Comparison of ENCODE assay signal across 13 cellular contexts in the genomic region with DNA sequence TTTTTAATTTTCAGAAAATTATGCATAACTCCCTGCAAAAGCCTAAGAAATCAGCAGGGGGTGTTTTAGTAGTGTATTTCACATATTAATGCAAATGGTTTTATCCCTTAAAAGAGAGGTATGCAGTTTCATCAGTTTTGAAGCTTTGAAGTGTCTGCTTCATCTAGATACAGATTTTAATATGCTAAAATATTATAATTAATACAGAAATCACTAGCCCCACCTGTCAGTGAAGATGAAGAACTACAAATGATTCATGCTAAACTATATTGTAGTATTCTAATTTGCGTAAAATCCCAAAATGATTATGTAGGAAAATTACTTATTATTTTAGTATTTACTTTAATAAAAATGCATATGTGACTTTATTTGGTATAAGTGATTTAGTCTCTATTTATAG. TPM values are rescaled to one million over a fixed set of nuclear protein-coding genes. Genes with fewer than 3 reads are reported as not detected.
A peak's percentile ranks its signal among the peaks of the same experiment; 100 is the strongest.
DNase-seq lines count a peak whose midpoint lies in the region; ATAC-seq and TF ChIP-seq lines count a peak whose summit lies in the region.
"Had no signal": no experiment of that assay in that cellular context is flagged by ENCODE, and none has a peak within 500 bp of the region (broad histone marks: within the 10 kb centered on the region; RNA-seq: fewer than 3 reads in every experiment).

No MANE protein-coding gene starts in this region.

- peak; percentile 16 for DNase-seq in CD1c-positive myeloid dendritic cell (ENCODE audit: extremely low spot score)
- peak; percentile 10 for DNase-seq in IMR-90
- DNase-seq in astrocyte of the spinal cord (ENCODE audit: low read depth, low spot score): peak; percentile 9
- no peak for DNase-seq in mucosa of descending colon
- no peak for DNase-seq in activated effector memory CD4-positive, alpha-beta T cell treated with anti-CD3 and anti-CD28 coated beads, Interleukin-2, amount 50 U/mL, for 16 hours
- DNase-seq in NCI-H2227 treated with DMSO at 0.1 percent for 48 hours (lab: John Stamatoyannopoulos, UW): no peak
- no peak for DNase-seq in islet precursor cell
- DNase-seq: activated T-cell treated with anti-CD3 and anti-CD28 coated beads, Interleukin-2, amount 50 U/mL, for 1 hour; SHP77; sigmoid colon had no signal

- H3K4me1 ChIP-seq in IMR-90 (ENCODE audit: control insufficient read depth, insufficient read depth, low read length) (no peaks in the 10 kb centered on the region), mucosa of descending colon (ENCODE audit: low read depth) (peaks cover 9% of the 10 kb centered on the region)

- TF ChIP-seq RAD21 in IMR-90 (IDR thresholded peaks at IDR 0.05; ENCODE audit: low read length): peak; percentile 16; the same call in 1 of the 2 replicates

- H3K27me3 ChIP-seq in IMR-90 (ENCODE audit: control insufficient read depth, insufficient read depth, low read length): no peaks in the 10 kb centered on the region
- H3K27me3 ChIP-seq: sigmoid colon had no signal

- no peak overlapping the region for H2AK5ac ChIP-seq in IMR-90 (ENCODE audit: low read depth, low read length)

- no peak for TF ChIP-seq POLR2A in IMR-90 (IDR thresholded peaks at IDR 0.05; ENCODE audit: low read depth, low read length)

- H3K4ac ChIP-seq in IMR-90 (ENCODE audit: low read depth, low read length): no peak overlapping the region

- no peak overlapping the region for H3K4me2 ChIP-seq in IMR-90 (ENCODE audit: low read depth, low read length)

- BruUV-seq in IMR-90 (replicated peaks; lab: Mats Ljungman, UMichigan): no TSS peak

- H3K9me1 ChIP-seq in IMR-90 (ENCODE audit: insufficient read depth, low read length): no peaks in the 10 kb centered on the region

- in situ Hi-C loops in IMR-90 (cut with MboI; ENCODE audit: low sequenced_read_pairs): no loop called here
- in situ Hi-C loops in astrocyte of the spinal cord (cut with HindIII; ENCODE audit: low sequenced_read_pairs): no loop called here

- H3K36me3 ChIP-seq in IMR-90 (ENCODE audit: control insufficient read depth, insufficient read depth, low read length): no peaks in the 10 kb centered on the region
- H3K36me3 ChIP-seq in mucosa of descending colon (ENCODE audit: low read depth): no peaks in the 10 kb centered on the region
- H3K36me3 ChIP-seq: sigmoid colon had no signal

- H4K8ac ChIP-seq in IMR-90 (ENCODE audit: low read depth in 2 of 2, low read length in 2 of 2): no peak overlapping the region

- H2AFZ ChIP-seq in IMR-90 (replicated peaks; ENCODE audit: low read length, poor library complexity): no peak overlapping the region

- H3K9ac ChIP-seq in IMR-90 (ENCODE audit: low read depth, low read length): no peak overlapping the region

- POLR2A ChIA-PET in IMR-90 (lab: Charles Lee; ENCODE audit: unreplicated experiment): no interaction called here

- H2BK5ac ChIP-seq in IMR-90 (ENCODE audit: low read depth, low read length, poor library complexity, severe bottlenecking): no peak overlapping the region

- H2AK9ac ChIP-seq in IMR-90 (replicated peaks; ENCODE audit: low read depth, low read length, poor library complexity): no peak overlapping the region

- no peak overlapping the region for H4K91ac ChIP-seq in IMR-90 (ENCODE audit: insufficient read depth, low read depth, low read length)

- no peak overlapping the region for H3K14ac ChIP-seq in IMR-90 (replicated peaks; ENCODE audit: low read depth, low read length)

- H3K18ac ChIP-seq in IMR-90 (ENCODE audit: low read depth, low read length): no peak overlapping the region

- CTCF ChIA-PET in IMR-90 (lab: Yijun Ruan, JAX): interaction anchor here (1.0 kb wide), 1 partner anchor 178 kb away, joined by 3 read pairs; no protein-coding TSS in a partner anchor

- no peak overlapping the region for H2BK120ac ChIP-seq in IMR-90 (ENCODE audit: low read depth, low read length)

- no peak overlapping the region for H3K4me3 ChIP-seq in IMR-90 (ENCODE audit: insufficient read depth, low read depth, low read length)
- H3K4me3 ChIP-seq in astrocyte of the spinal cord (ENCODE audit: low read depth, low read length): no peak overlapping the region
- H3K4me3 ChIP-seq in mucosa of descending colon: no peak overlapping the region
- H3K4me3 ChIP-seq: sigmoid colon had no signal

- no peak overlapping the region for H2BK15ac ChIP-seq in IMR-90 (ENCODE audit: low read depth, low read length)

- intact Hi-C loops in IMR-90 (cut with micrococcal nuclease) (loop anchor here (5.0 kb wide), 1 partner anchor 640 kb away; no protein-coding TSS in a partner anchor), mucosa of descending colon (cut with DNase I, micrococcal nuclease) (no loop called here)

- no CpG with 5 or more reads among the region's 1 CpG for WGBS in IMR-90 (ENCODE audit: extremely low coverage in 2 of 2, insufficient read length in 1 of 2), 2 experiments

- no peak overlapping the region for H2BK20ac ChIP-seq in IMR-90 (ENCODE audit: low read depth, low read length)

- no peak overlapping the region for H4K5ac ChIP-seq in IMR-90 (ENCODE audit: low read depth, low read length)

- H4K20me1 ChIP-seq in IMR-90 (ENCODE audit: insufficient read depth, low read length): no peaks in the 10 kb centered on the region

- TF ChIP-seq CTCF in IMR-90 (conservative IDR thresholded peaks at IDR 0.05; ENCODE audit: low read depth, low read length) (peak; percentile 43), astrocyte of the spinal cord (IDR thresholded peaks at IDR 0.05; ENCODE audit: low read depth, low read length) (peak; percentile 23), mucosa of descending colon (IDR thresholded peaks at IDR 0.05) (peak; percentile 7)

- no peak overlapping the region for H3K23ac ChIP-seq in IMR-90 (ENCODE audit: low read depth, low read length)

- dilution Hi-C loops in IMR-90 (cut with HindIII; ENCODE audit: low sequenced_read_pairs, unreplicated experiment): no loop called here

- ATAC-seq in IMR-90 (ENCODE audit: low read depth) (no peak), mucosa of descending colon (no peak)
- ATAC-seq: WTC11 had no signal

- no peak overlapping the region for H3K27ac ChIP-seq in IMR-90 (ENCODE audit: insufficient read depth, low read length)
- H3K27ac ChIP-seq: sigmoid colon had no signal

- peaks cover 8 to 10% of the 10 kb centered on the region in 2 experiments; a peak in 3 of 4 replicates for H3K79me1 ChIP-seq in IMR-90 (ENCODE audit: low read depth in 1 of 2, low read length in 2 of 2)

- H3K9me3 ChIP-seq in IMR-90 (ENCODE audit: control insufficient read depth, insufficient read depth, low read length): no peaks in the 10 kb centered on the region
- no peaks in the 10 kb centered on the region for H3K9me3 ChIP-seq in mucosa of descending colon
- H3K9me3 ChIP-seq: sigmoid colon had no signal

- H3K56ac ChIP-seq in IMR-90 (ENCODE audit: extremely low read depth, insufficient read depth, low read length): no peak overlapping the region

TF ChIP-seq in IMR-90, 13 proteins besides CTCF, POLR2A, EP300 and RAD21:
- TF ChIP-seq MAZ (IDR thresholded peaks at IDR 0.05; ENCODE audit: borderline replicate concordance, low read depth, low read length) (no peak), NFE2L2 (IDR thresholded peaks at IDR 0.05; ENCODE audit: low read depth, low read length) (no peak), SMC3 (IDR thresholded peaks at IDR 0.05; ENCODE audit: low read depth, low read length) (peak; percentile 37; the same call in 1 of the 2 replicates), CEBPB (IDR thresholded peaks at IDR 0.05; ENCODE audit: low read depth, low read length) (no peak), MXI1 (IDR thresholded peaks at IDR 0.05; ENCODE audit: borderline replicate concordance, low read depth, low read length) (no peak)

RNA-seq across cellular contexts. Expression of gene TFB1M, which starts 2.9 kb away (rescaled TPM):
- total RNA-seq in IMR-90 (2012; rRNA removed) (22.4 and 28.1 TPM in 2 replicates), mucosa of descending colon (10 to 100 TPM; 23.7 to 28.3 (median 26.5) TPM)
- 17.5 and 18.1 TPM in 2 replicates for polyA plus RNA-seq in IMR-90 (2012; rRNA removed)
- 6.0 and 9.4 TPM in 2 replicates for polyA plus RNA-seq in IMR-90 (2012; cell fraction: cytosol; rRNA removed)
- polyA plus RNA-seq in IMR-90 (2012; cell fraction: nucleus; rRNA removed; ENCODE audit: low replicate concordance): 5.7 and 34.9 TPM in 2 replicates

RNA-seq across cellular contexts. Expression of gene CLDN20, which starts 53.4 kb away (rescaled TPM):
- total RNA-seq in IMR-90 (2012; rRNA removed) (not detected in 2 replicates), mucosa of descending colon (not detected)
- not detected in 2 replicates for polyA plus RNA-seq in IMR-90 (2012; rRNA removed)
- 0.03 TPM in 1 of 2 replicates, not detected in the other for polyA plus RNA-seq in IMR-90 (2012; cell fraction: cytosol; rRNA removed)
- 0.10 TPM in 1 of 2 replicates, not detected in the other for polyA plus RNA-seq in IMR-90 (2012; cell fraction: nucleus; rRNA removed; ENCODE audit: low replicate concordance)
- total RNA-seq: endothelial cell of umbilical vein, sigmoid colon, temporal lobe, WTC11 had no signal
- polyA plus RNA-seq: endothelial cell of umbilical vein, sigmoid colon had no signal

Comparison
In these comparisons a context has a peak if more than half of its experiments do, and no peak if none do; other contexts are left out.
1. DNase-seq: peak in CD1c-positive myeloid dendritic cell (single experiment), IMR-90 (single experiment) and astrocyte of the spinal cord (single experiment); none in mucosa of descending colon (0 of 3), activated effector memory CD4-positive, alpha-beta T cell treated with anti-CD3 and anti-CD28 coated beads, Interleukin-2, amount 50 U/mL, for 16 hours (single experiment), NCI-H2227 treated with DMSO at 0.1 percent for 48 hours (single experiment) and islet precursor cell (single experiment).
2. Peak in every context shown above with its lines, with median percentiles within 50 percentile points of each other: CTCF ChIP-seq.